15 cellular contexts compared by ENCODE assay signal in the genomic region with DNA sequence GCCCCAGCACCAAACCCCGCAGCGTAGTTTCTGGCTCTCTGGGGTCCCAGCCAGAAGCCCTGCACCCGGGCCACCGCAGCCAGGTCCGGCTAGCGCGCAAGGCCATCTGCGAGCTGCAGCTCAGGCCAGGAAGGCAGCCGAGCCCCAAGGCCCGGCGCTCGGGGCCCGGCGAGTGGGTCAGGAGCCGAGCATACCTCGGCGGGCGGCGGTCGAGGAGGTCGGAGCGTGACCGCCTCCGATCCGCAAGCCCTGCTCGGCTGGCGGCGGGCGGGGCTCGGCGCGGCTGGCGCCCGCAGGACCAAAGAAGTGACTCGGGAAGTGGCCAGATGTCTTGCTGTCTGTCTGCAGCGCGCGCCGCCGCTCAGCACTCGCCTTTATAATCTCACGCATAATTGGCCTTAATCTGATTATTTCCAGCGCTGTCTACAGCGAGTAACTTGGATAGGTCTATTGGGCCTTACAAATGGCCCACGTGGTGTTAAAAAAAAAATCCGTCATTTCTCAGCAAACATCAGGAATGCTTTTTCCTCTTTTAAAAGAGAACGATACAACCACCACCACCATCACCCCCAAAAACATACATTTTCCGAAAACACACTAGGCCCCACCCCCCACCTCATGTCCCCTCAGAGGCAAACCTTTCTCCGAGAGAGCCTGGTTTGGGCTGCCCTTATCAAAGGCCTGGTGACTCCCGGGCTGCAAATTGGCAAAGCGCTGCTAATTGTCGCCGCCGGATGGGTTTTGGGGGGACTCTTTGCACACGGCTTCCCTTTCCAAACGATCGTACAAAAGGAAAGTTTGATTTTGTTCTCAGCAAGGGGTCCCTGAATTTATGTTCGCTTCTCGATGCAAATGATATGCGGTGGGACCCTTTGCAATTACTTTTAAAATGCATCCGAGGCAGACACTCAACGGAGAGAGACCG. TPM values are rescaled to one million over a fixed set of nuclear protein-coding genes. Genes with fewer than 3 reads are reported as not detected.
DNase-seq lines count a peak whose midpoint lies in the region; TF ChIP-seq lines count a peak whose summit lies in the region.
"Had no signal": no experiment of that assay in that cellular context is flagged by ENCODE, and none has a peak within 500 bp of the region (broad histone marks: within the 10 kb centered on the region; RNA-seq: fewer than 3 reads in every experiment).

A gene (minus strand): TSS at position 349 of the 925 bp plus-strand sequence. CDS start 649 bp downstream, outside the sequence.

- H3K27ac ChIP-seq in endodermal cell (ENCODE audit: low read depth, low read length) (no peak within 1 kb of the TSS), parathyroid adenoma (no peak within 1 kb of the TSS), thyroid gland (no peak within 1 kb of the TSS)
- H3K27ac ChIP-seq: HL-60 had no signal

- 1 to 2% methylated on average over 37 to 63 of the region's 63 CpGs for WGBS in endodermal cell (ENCODE audit: insufficient coverage in 1 of 2, insufficient read length in 1 of 2), 2 experiments
- WGBS in thyroid gland, 2 donors, result 3 to 5% methylated on average over 29 to 36 of the region's 63 CpGs

- H3K27me3 Mint-ChIP-seq in IgD-negative memory B cell, result peaks cover 55% of the 10 kb centered on the region
- H3K27me3 Mint-ChIP-seq in endodermal cell (ENCODE audit: insufficient read depth), result peaks cover 96% of the 10 kb centered on the region

- H3K27me3 ChIP-seq in endodermal cell (ENCODE audit: control insufficient read depth, insufficient read depth, low read length, poor library complexity, severe bottlenecking), result peaks cover 100% of the 10 kb centered on the region
- H3K27me3 ChIP-seq in parathyroid adenoma (ENCODE audit: control insufficient read depth, insufficient read depth, low read length), result peaks cover 20% of the 10 kb centered on the region
- H3K27me3 ChIP-seq in thyroid gland, result peaks cover 47% of the 10 kb centered on the region

- H3K4me3 Mint-ChIP-seq in IgD-negative memory B cell (peak within 1 kb of the TSS in 1 of 4 donors; percentile 77), endodermal cell (peak within 1 kb of the TSS; percentile 57)

- no peaks in the 10 kb centered on the region for H3K79me2 ChIP-seq in parathyroid adenoma

- H3K36me3 Mint-ChIP-seq in IgD-negative memory B cell (peaks cover 2% of the 10 kb centered on the region), endodermal cell (ENCODE audit: low read depth) (no peaks in the 10 kb centered on the region)
- H3K36me3 Mint-ChIP-seq: activated naive CD8-positive, alpha-beta T cell treated with anti-CD3 and anti-CD28 coated beads, Interleukin-2, amount 10 ng/mL, durations not matched to agents 7 days and 5 days had no signal

- no peaks in the 10 kb centered on the region for H3K36me3 ChIP-seq in endodermal cell (ENCODE audit: control insufficient read depth, insufficient read depth, low read length)
- no peaks in the 10 kb centered on the region for H3K36me3 ChIP-seq in parathyroid adenoma (ENCODE audit: control insufficient read depth, insufficient read depth, low read length)
- H3K36me3 ChIP-seq in thyroid gland, result no peaks in the 10 kb centered on the region

- H3K27ac Mint-ChIP-seq in IgD-negative memory B cell, result peak within 1 kb of the TSS in 2 of 3 donors; percentile 50 to 71
- H3K27ac Mint-ChIP-seq in endodermal cell, result no peak within 1 kb of the TSS
- H3K27ac Mint-ChIP-seq: activated naive CD8-positive, alpha-beta T cell treated with anti-CD3 and anti-CD28 coated beads, Interleukin-2, amount 10 ng/mL, durations not matched to agents 7 days and 5 days had no signal

- DNase-seq in D341Med (ENCODE audit: low spot score) (peak; percentile 90), endodermal cell (peak; percentile 73), EL (no peak), ecto neural progenitor cell (ENCODE audit: low spot score) (no peak), SIG-M5 treated with dmso at 0.1 percent for 504 hours (lab: John Stamatoyannopoulos, UW; ENCODE audit: unreplicated experiment) (no peak), thyroid gland (no peak)
- DNase-seq: activated naive CD8-positive, alpha-beta T cell treated with anti-CD3 and anti-CD28 coated beads, Interleukin-2, amount 10 ng/mL, durations not matched to agents 7 days and 5 days; NCI-H510A; SHP77 had no signal

- H3K4me2 ChIP-seq in parathyroid adenoma (ENCODE audit: low read length), result no peak within 1 kb of the TSS

- peak within 1 kb of the TSS; percentile 70 for H3K4me3 ChIP-seq in endodermal cell (ENCODE audit: low read length)
- no peak within 1 kb of the TSS for H3K4me3 ChIP-seq in parathyroid adenoma (ENCODE audit: low read depth, low read length)
- no peak within 1 kb of the TSS for H3K4me3 ChIP-seq in thyroid gland (replicated peaks in 1 of 3)

- TF ChIP-seq POLR2A in thyroid gland (IDR thresholded peaks at IDR 0.05), result no peak

- H3K4me1 ChIP-seq in endodermal cell (ENCODE audit: control insufficient read depth, insufficient read depth, low read length), result no peaks in the 10 kb centered on the region
- H3K4me1 ChIP-seq in parathyroid adenoma, result peaks cover 3% of the 10 kb centered on the region
- H3K4me1 ChIP-seq in thyroid gland, result peaks cover 14 to 27% of the 10 kb centered on the region in 2 donors

- peak within 1 kb of the TSS; percentile 65 for H2AFZ ChIP-seq in parathyroid adenoma

- H3K9me3 Mint-ChIP-seq in IgD-negative memory B cell (peaks cover 0 to 2% (median 0%) of the 10 kb centered on the region in 3 donors), endodermal cell (no peaks in the 10 kb centered on the region)
- H3K9me3 Mint-ChIP-seq: activated naive CD8-positive, alpha-beta T cell treated with anti-CD3 and anti-CD28 coated beads, Interleukin-2, amount 10 ng/mL, durations not matched to agents 7 days and 5 days had no signal

- H3K4me1 Mint-ChIP-seq in IgD-negative memory B cell, result peaks cover 1 to 11% (median 10%) of the 10 kb centered on the region in 3 donors
- H3K4me1 Mint-ChIP-seq in endodermal cell, result peaks cover 7% of the 10 kb centered on the region

- H3K9me3 ChIP-seq in endodermal cell (ENCODE audit: control insufficient read depth, low read length) (no peaks in the 10 kb centered on the region), parathyroid adenoma (ENCODE audit: control insufficient read depth, low read length) (no peaks in the 10 kb centered on the region), thyroid gland (no peaks in the 10 kb centered on the region)

- H3K9ac ChIP-seq in endodermal cell (ENCODE audit: extremely low read depth, low read length, poor library complexity, severe bottlenecking) (no peak within 1 kb of the TSS), parathyroid adenoma (no peak within 1 kb of the TSS)

- intact Hi-C loops in thyroid gland (cut with DNase I), result no loop called here

- TF ChIP-seq CTCF in endodermal cell (conservative IDR thresholded peaks at IDR 0.05) (no peak), parathyroid adenoma (IDR thresholded peaks at IDR 0.05) (no peak), thyroid gland (IDR thresholded peaks at IDR 0.05) (no peak)

RNA-seq across cellular contexts. Expression of the gene that starts here (rescaled TPM):
- not detected for polyA plus RNA-seq in IgD-negative memory B cell
- not detected for total RNA-seq in endodermal cell
- polyA plus RNA-seq in endodermal cell (2013, experiment 1 of 2), result 0.82 TPM
- polyA plus RNA-seq in endodermal cell (2013, experiment 2 of 2), result 0.17 TPM
- total RNA-seq in thyroid gland, result not detected
- total RNA-seq: activated naive CD8-positive, alpha-beta T cell treated with anti-CD3 and anti-CD28 coated beads, Interleukin-2, amount 10 ng/mL, durations not matched to agents 7 days and 5 days; fibroblast of lung; skeletal muscle tissue; temporal lobe had no signal

Comparison
In these comparisons a context has a peak if more than half of its experiments do, and no peak if none do; other contexts are left out.
1. Peak in DNase-seq and H3K4me3 ChIP-seq in endodermal cell; RNA of the gene not detected or under 1 TPM.